In the genomic region with DNA sequence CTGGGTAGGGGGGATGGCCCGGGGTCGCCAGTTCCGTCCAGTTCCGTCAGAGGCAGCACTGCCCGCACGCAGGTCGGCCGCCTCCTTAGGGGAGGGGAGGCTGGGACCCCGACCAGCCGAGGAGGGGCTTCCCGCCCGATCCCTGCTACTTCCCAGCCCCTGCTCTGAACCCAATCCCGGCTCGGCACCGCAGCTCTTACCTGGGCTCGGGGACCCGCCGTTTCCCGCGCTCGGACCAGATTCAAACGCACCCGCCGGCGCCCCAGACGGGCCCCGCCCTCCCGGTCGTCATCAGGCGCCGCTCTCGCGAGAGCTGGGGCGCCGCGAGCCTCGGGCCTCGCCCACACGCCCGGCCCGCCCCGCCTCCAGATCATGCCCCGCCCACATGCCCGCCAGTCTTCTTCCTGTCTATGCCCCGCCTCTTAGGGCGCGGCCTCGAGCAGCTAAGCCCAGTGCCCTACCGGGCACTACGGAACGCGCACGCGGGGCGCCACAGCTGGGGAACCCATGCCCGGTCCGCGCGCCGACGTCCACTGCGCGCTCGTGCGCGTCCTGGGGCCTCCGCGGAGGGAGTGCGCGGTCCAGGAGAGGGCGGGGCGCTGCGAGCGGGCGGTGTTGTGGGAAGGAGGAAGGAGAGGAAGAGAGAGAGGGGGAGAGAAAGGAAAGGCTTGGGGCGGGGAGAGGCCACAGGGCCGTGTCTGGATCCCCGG, we compare ENCODE assay signal across 1 cellular context.
A peak's percentile ranks its signal among the peaks of the same experiment; 100 is the strongest.
TF ChIP-seq lines count a peak whose summit lies in the region.

A gene with protein sequence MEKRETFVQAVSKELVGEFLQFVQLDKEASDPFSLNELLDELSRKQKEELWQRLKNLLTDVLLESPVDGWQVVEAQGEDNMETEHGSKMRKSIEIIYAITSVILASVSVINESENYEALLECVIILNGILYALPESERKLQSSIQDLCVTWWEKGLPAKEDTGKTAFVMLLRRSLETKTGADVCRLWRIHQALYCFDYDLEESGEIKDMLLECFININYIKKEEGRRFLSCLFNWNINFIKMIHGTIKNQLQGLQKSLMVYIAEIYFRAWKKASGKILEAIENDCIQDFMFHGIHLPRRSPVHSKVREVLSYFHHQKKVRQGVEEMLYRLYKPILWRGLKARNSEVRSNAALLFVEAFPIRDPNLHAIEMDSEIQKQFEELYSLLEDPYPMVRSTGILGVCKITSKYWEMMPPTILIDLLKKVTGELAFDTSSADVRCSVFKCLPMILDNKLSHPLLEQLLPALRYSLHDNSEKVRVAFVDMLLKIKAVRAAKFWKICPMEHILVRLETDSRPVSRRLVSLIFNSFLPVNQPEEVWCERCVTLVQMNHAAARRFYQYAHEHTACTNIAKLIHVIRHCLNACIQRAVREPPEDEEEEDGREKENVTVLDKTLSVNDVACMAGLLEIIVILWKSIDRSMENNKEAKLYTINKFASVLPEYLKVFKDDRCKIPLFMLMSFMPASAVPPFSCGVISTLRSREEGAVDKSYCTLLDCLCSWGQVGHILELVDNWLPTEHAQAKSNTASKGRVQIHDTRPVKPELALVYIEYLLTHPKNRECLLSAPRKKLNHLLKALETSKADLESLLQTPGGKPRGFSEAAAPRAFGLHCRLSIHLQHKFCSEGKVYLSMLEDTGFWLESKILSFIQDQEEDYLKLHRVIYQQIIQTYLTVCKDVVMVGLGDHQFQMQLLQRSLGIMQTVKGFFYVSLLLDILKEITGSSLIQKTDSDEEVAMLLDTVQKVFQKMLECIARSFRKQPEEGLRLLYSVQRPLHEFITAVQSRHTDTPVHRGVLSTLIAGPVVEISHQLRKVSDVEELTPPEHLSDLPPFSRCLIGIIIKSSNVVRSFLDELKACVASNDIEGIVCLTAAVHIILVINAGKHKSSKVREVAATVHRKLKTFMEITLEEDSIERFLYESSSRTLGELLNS (minus strand): TSS at position 281 of the 710 bp plus-strand sequence. CDS start 2,905 bp downstream, outside the sequence.

TF ChIP-seq in K562, 482 proteins besides CTCF, POLR2A, EP300 and RAD21 (continued from another document and continues in another):
- TF ChIP-seq XRCC4 (IDR thresholded peaks at IDR 0.05; ENCODE audit: extremely low read depth, insufficient read depth, insufficient read length) = no peak
- no peak for TF ChIP-seq RFX1 (IDR thresholded peaks at IDR 0.05)
- no peak for TF ChIP-seq PTTG1 (tag; IDR thresholded peaks at IDR 0.05; ENCODE audit: low read depth)
- TF ChIP-seq, protein P1, sequence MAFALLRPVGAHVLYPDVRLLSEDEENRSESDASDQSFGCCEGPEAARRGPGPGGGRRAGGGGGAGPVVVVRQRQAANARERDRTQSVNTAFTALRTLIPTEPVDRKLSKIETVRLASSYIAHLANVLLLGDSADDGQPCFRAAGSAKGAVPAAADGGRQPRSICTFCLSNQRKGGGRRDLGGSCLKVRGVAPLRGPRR (CRISPR knock-in tag; IDR thresholded peaks at IDR 0.05) = no peak
- no peak for TF ChIP-seq NUFIP1 (IDR thresholded peaks at IDR 0.05; ENCODE audit: partially characterized antibody)
- TF ChIP-seq CTBP1 (IDR thresholded peaks at IDR 0.05; ENCODE audit: borderline replicate concordance) = peak; percentile 100
- TF ChIP-seq, protein P2, sequence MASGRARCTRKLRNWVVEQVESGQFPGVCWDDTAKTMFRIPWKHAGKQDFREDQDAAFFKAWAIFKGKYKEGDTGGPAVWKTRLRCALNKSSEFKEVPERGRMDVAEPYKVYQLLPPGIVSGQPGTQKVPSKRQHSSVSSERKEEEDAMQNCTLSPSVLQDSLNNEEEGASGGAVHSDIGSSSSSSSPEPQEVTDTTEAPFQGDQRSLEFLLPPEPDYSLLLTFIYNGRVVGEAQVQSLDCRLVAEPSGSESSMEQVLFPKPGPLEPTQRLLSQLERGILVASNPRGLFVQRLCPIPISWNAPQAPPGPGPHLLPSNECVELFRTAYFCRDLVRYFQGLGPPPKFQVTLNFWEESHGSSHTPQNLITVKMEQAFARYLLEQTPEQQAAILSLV (tag; IDR thresholded peaks at IDR 0.05) = no peak
- peak; percentile 97 for TF ChIP-seq XRCC5 (IDR thresholded peaks at IDR 0.05; ENCODE audit: low read depth, low read length)
- TF ChIP-seq, protein P3, sequence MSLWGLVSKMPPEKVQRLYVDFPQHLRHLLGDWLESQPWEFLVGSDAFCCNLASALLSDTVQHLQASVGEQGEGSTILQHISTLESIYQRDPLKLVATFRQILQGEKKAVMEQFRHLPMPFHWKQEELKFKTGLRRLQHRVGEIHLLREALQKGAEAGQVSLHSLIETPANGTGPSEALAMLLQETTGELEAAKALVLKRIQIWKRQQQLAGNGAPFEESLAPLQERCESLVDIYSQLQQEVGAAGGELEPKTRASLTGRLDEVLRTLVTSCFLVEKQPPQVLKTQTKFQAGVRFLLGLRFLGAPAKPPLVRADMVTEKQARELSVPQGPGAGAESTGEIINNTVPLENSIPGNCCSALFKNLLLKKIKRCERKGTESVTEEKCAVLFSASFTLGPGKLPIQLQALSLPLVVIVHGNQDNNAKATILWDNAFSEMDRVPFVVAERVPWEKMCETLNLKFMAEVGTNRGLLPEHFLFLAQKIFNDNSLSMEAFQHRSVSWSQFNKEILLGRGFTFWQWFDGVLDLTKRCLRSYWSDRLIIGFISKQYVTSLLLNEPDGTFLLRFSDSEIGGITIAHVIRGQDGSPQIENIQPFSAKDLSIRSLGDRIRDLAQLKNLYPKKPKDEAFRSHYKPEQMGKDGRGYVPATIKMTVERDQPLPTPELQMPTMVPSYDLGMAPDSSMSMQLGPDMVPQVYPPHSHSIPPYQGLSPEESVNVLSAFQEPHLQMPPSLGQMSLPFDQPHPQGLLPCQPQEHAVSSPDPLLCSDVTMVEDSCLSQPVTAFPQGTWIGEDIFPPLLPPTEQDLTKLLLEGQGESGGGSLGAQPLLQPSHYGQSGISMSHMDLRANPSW (CRISPR knock-in tag; IDR thresholded peaks at IDR 0.05) = peak; percentile 26; the same call in 1 of the 2 replicates
- TF ChIP-seq PHF20 (IDR thresholded peaks at IDR 0.05; ENCODE audit: partially characterized antibody) = peak; percentile 95
- TF ChIP-seq, protein P4, sequence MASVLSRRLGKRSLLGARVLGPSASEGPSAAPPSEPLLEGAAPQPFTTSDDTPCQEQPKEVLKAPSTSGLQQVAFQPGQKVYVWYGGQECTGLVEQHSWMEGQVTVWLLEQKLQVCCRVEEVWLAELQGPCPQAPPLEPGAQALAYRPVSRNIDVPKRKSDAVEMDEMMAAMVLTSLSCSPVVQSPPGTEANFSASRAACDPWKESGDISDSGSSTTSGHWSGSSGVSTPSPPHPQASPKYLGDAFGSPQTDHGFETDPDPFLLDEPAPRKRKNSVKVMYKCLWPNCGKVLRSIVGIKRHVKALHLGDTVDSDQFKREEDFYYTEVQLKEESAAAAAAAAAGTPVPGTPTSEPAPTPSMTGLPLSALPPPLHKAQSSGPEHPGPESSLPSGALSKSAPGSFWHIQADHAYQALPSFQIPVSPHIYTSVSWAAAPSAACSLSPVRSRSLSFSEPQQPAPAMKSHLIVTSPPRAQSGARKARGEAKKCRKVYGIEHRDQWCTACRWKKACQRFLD (CRISPR knock-in tag; IDR thresholded peaks at IDR 0.05) = peak; percentile 87
- no peak for TF ChIP-seq ETS2 (tag; IDR thresholded peaks at IDR 0.05; ENCODE audit: borderline replicate concordance, poor library complexity, severe bottlenecking)
- no peak for TF ChIP-seq ZNF282 (CRISPR knock-in tag; IDR thresholded peaks at IDR 0.05)
- TF ChIP-seq MTF1 (CRISPR knock-in tag; IDR thresholded peaks at IDR 0.05; ENCODE audit: borderline replicate concordance) = no peak
- no peak for TF ChIP-seq ZNF445 (CRISPR knock-in tag; IDR thresholded peaks at IDR 0.05; ENCODE audit: low read depth)
- TF ChIP-seq, protein P5, sequence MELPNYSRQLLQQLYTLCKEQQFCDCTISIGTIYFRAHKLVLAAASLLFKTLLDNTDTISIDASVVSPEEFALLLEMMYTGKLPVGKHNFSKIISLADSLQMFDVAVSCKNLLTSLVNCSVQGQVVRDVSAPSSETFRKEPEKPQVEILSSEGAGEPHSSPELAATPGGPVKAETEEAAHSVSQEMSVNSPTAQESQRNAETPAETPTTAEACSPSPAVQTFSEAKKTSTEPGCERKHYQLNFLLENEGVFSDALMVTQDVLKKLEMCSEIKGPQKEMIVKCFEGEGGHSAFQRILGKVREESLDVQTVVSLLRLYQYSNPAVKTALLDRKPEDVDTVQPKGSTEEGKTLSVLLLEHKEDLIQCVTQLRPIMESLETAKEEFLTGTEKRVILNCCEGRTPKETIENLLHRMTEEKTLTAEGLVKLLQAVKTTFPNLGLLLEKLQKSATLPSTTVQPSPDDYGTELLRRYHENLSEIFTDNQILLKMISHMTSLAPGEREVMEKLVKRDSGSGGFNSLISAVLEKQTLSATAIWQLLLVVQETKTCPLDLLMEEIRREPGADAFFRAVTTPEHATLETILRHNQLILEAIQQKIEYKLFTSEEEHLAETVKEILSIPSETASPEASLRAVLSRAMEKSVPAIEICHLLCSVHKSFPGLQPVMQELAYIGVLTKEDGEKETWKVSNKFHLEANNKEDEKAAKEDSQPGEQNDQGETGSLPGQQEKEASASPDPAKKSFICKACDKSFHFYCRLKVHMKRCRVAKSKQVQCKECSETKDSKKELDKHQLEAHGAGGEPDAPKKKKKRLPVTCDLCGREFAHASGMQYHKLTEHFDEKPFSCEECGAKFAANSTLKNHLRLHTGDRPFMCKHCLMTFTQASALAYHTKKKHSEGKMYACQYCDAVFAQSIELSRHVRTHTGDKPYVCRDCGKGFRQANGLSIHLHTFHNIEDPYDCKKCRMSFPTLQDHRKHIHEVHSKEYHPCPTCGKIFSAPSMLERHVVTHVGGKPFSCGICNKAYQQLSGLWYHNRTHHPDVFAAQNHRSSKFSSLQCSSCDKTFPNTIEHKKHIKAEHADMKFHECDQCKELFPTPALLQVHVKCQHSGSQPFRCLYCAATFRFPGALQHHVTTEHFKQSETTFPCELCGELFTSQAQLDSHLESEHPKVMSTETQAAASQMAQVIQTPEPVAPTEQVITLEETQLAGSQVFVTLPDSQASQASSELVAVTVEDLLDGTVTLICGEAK (IDR thresholded peaks at IDR 0.05) = peak; percentile 45
- TF ChIP-seq, protein P5 (CRISPR knock-in tag; IDR thresholded peaks at IDR 0.05) = no peak
- TF ChIP-seq, protein P6, sequence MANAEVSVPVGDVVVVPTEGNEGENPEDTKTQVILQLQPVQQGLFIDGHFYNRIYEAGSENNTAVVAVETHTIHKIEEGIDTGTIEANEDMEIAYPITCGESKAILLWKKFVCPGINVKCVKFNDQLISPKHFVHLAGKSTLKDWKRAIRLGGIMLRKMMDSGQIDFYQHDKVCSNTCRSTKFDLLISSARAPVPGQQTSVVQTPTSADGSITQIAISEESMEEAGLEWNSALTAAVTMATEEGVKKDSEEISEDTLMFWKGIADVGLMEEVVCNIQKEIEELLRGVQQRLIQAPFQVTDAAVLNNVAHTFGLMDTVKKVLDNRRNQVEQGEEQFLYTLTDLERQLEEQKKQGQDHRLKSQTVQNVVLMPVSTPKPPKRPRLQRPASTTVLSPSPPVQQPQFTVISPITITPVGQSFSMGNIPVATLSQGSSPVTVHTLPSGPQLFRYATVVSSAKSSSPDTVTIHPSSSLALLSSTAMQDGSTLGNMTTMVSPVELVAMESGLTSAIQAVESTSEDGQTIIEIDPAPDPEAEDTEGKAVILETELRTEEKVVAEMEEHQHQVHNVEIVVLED (CRISPR knock-in tag; IDR thresholded peaks at IDR 0.05) = peak; percentile 97
- TF ChIP-seq KDM5B (IDR thresholded peaks at IDR 0.05; ENCODE audit: insufficient replicate concordance, low read depth, low read length) = peak; percentile 97
- TF ChIP-seq BRCA1 (IDR thresholded peaks at IDR 0.05) = no peak
- TF ChIP-seq BRCA1 (CRISPR knock-in tag; IDR thresholded peaks at IDR 0.05) = no peak
- TF ChIP-seq, protein P7, sequence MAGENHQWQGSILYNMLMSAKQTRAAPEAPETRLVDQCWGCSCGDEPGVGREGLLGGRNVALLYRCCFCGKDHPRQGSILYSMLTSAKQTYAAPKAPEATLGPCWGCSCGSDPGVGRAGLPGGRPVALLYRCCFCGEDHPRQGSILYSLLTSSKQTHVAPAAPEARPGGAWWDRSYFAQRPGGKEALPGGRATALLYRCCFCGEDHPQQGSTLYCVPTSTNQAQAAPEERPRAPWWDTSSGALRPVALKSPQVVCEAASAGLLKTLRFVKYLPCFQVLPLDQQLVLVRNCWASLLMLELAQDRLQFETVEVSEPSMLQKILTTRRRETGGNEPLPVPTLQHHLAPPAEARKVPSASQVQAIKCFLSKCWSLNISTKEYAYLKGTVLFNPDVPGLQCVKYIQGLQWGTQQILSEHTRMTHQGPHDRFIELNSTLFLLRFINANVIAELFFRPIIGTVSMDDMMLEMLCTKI (IDR thresholded peaks at IDR 0.05; ENCODE audit: partially characterized antibody) = no peak
- TF ChIP-seq, protein P8, sequence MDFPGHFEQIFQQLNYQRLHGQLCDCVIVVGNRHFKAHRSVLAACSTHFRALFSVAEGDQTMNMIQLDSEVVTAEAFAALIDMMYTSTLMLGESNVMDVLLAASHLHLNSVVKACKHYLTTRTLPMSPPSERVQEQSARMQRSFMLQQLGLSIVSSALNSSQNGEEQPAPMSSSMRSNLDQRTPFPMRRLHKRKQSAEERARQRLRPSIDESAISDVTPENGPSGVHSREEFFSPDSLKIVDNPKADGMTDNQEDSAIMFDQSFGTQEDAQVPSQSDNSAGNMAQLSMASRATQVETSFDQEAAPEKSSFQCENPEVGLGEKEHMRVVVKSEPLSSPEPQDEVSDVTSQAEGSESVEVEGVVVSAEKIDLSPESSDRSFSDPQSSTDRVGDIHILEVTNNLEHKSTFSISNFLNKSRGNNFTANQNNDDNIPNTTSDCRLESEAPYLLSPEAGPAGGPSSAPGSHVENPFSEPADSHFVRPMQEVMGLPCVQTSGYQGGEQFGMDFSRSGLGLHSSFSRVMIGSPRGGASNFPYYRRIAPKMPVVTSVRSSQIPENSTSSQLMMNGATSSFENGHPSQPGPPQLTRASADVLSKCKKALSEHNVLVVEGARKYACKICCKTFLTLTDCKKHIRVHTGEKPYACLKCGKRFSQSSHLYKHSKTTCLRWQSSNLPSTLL (IDR thresholded peaks at IDR 0.05) = no peak
- TF ChIP-seq HNRNPUL1 (IDR thresholded peaks at IDR 0.05; ENCODE audit: low read length) = no peak
